Comparison of ENCODE assay signal across 10 cellular contexts in the genomic region with DNA sequence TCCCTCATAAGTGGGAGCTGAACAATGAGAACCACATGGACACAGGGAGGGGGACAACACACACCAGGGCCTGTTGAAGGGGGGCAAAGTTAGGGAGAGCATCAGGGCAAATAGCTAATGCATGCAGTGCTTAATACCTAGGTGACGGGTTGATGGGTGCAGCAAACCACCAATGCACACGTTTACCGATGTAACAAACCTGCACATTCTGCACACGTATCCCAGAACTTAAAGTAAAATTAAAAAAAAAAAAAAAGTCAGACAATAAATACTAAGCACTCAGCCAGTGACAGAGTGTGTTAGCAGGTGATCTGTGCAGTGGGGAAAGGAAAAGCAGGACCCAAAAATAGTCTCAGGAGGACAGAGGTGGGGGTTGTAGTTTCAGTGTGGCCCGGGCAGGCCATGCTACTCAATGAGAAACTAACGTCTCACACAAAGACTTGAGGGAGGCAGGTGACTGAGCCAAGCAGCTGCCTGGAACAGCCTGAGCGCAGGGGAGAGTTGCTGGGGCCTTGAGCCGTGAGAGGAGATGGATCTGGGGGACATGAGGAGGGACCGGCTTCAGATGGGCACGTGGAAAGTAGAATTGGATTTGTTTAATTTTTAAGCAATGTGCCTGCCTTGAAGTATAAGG. TPM values are rescaled to one million over a fixed set of nuclear protein-coding genes. Genes with fewer than 3 reads are reported as not detected.
DNase-seq lines count a peak whose midpoint lies in the region; ATAC-seq and TF ChIP-seq lines count a peak whose summit lies in the region.
"Had no signal": no experiment of that assay in that cellular context is flagged by ENCODE, and none has a peak within 500 bp of the region (broad histone marks: within the 10 kb centered on the region; RNA-seq: fewer than 3 reads in every experiment).

No MANE protein-coding gene starts in this region.

- intact Hi-C loops in Right ventricle myocardium superior (cut with DNase I): no loop called here

- in situ Hi-C loops in ACHN (cut with HindIII; ENCODE audit: low pct_ligation_motif_present, low pct_unique_long_range_greater_than_20kb, low sequenced_read_pairs): no loop called here

- DNase-seq in left lobe of liver (ENCODE audit: low spot score) (peak; percentile 32), caudate nucleus (lab: John Stamatoyannopoulos, UW) (no peak), Right ventricle myocardium superior (no peak), ACHN (no peak)

- ATAC-seq in GM18502 (IDR thresholded peaks at IDR 0.05; ENCODE audit: poor library complexity, unreplicated experiment): peak; percentile 77
- ATAC-seq in GM19455 (IDR thresholded peaks at IDR 0.05; ENCODE audit: unreplicated experiment): peak; percentile 73
- peak; percentile 58 for ATAC-seq in HG03064 (IDR thresholded peaks at IDR 0.05; ENCODE audit: low read depth, unreplicated experiment)
- ATAC-seq in left lobe of liver: no peak
- ATAC-seq in Right ventricle myocardium superior (ENCODE audit: poor library complexity): no peak
- no peak for ATAC-seq in SK-N-SH treated with all-trans-retinoic acid at 6 μM for 48 hours
- ATAC-seq: stimulated activated naive CD8-positive, alpha-beta T cell treated with anti-CD3 and anti-CD28 coated beads, Interleukin-15, amount 100 ng/mL, for 72 hours had no signal

- H3K27ac ChIP-seq in caudate nucleus (ENCODE audit: low read depth, low read length): no peak overlapping the region
- H3K27ac ChIP-seq: C4-2B had no signal

TF ChIP-seq in SK-N-SH treated with all-trans-retinoic acid at 6 μM for 48 hours, 23 proteins besides CTCF, POLR2A, EP300 and RAD21:
- TF ChIP-seq, protein P1, sequence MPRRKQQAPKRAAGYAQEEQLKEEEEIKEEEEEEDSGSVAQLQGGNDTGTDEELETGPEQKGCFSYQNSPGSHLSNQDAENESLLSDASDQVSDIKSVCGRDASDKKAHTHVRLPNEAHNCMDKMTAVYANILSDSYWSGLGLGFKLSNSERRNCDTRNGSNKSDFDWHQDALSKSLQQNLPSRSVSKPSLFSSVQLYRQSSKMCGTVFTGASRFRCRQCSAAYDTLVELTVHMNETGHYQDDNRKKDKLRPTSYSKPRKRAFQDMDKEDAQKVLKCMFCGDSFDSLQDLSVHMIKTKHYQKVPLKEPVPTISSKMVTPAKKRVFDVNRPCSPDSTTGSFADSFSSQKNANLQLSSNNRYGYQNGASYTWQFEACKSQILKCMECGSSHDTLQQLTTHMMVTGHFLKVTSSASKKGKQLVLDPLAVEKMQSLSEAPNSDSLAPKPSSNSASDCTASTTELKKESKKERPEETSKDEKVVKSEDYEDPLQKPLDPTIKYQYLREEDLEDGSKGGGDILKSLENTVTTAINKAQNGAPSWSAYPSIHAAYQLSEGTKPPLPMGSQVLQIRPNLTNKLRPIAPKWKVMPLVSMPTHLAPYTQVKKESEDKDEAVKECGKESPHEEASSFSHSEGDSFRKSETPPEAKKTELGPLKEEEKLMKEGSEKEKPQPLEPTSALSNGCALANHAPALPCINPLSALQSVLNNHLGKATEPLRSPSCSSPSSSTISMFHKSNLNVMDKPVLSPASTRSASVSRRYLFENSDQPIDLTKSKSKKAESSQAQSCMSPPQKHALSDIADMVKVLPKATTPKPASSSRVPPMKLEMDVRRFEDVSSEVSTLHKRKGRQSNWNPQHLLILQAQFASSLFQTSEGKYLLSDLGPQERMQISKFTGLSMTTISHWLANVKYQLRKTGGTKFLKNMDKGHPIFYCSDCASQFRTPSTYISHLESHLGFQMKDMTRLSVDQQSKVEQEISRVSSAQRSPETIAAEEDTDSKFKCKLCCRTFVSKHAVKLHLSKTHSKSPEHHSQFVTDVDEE (CRISPR knock-in tag; IDR thresholded peaks at IDR 0.05): no peak
- TF ChIP-seq PPARA (CRISPR knock-in tag; IDR thresholded peaks at IDR 0.05; ENCODE audit: borderline replicate concordance) (no peak), TOX (CRISPR knock-in tag; IDR thresholded peaks at IDR 0.05; ENCODE audit: borderline replicate concordance) (no peak), CSDC2 (CRISPR knock-in tag; IDR thresholded peaks at IDR 0.05) (no peak), GLIS3 (CRISPR knock-in tag; IDR thresholded peaks at IDR 0.05) (no peak), ARNTL (CRISPR knock-in tag; IDR thresholded peaks at IDR 0.05; ENCODE audit: borderline replicate concordance, low read depth) (no peak)

RNA-seq across cellular contexts. Expression of a gene that starts 18.4 kb away (rescaled TPM):
- total RNA-seq in left lobe of liver (0.38 TPM), Right ventricle myocardium superior (1.4 TPM)

RNA-seq across cellular contexts. Expression of a gene that starts 59.6 kb away (rescaled TPM):
- total RNA-seq in left lobe of liver: 35.7 TPM
- total RNA-seq in Right ventricle myocardium superior: 44.9 TPM

Comparison
In these comparisons a context has a peak if more than half of its experiments do, and no peak if none do; other contexts are left out.
1. ATAC-seq: peak in GM18502 (single experiment), GM19455 (single experiment) and HG03064 (single experiment); none in left lobe of liver (single experiment), Right ventricle myocardium superior (single experiment) and SK-N-SH treated with all-trans-retinoic acid at 6 μM for 48 hours (single experiment).